In genomic region chr12:69662764-69663163, GRCh38 we compare ENCODE assay signal across 24 cellular contexts. TPM values are rescaled to one million over a fixed set of nuclear protein-coding genes. Genes with fewer than 3 reads are reported as not detected.
DNase-seq lines count a peak whose midpoint lies in the region; ATAC-seq and TF ChIP-seq lines count a peak whose summit lies in the region.
"Had no signal": no experiment of that assay in that cellular context is flagged by ENCODE, and none has a peak within 500 bp of the region (broad histone marks: within the 10 kb centered on the region; RNA-seq: fewer than 3 reads in every experiment).

No MANE protein-coding gene starts in this region.

- no peak for ATAC-seq in GM18867 (IDR thresholded peaks at IDR 0.05; ENCODE audit: unreplicated experiment)
- ATAC-seq: Right ventricle myocardium inferior had no signal

- H3K36me3 ChIP-seq in A673 (ENCODE audit: insufficient read depth, low read length, poor library complexity, severe bottlenecking) (no peaks in the 10 kb centered on the region), sigmoid colon (no peaks in the 10 kb centered on the region)
- H3K36me3 ChIP-seq: SJSA1 had no signal

- no peak for TF ChIP-seq POLR2A in sigmoid colon (IDR thresholded peaks at IDR 0.05)

- H3K4me1 ChIP-seq in A673 (ENCODE audit: insufficient read depth, low read length, poor library complexity, severe bottlenecking) (no peaks in the 10 kb centered on the region), sigmoid colon (no peaks in the 10 kb centered on the region)
- H3K4me1 ChIP-seq: SJSA1 had no signal

- TF ChIP-seq CTCF in A673 (conservative IDR thresholded peaks at IDR 0.05; ENCODE audit: low read depth, low read length) (no peak), VCaP (conservative IDR thresholded peaks at IDR 0.05) (no peak), sigmoid colon (IDR thresholded peaks at IDR 0.05) (no peak)

- intact Hi-C loops in A673 (cut with micrococcal nuclease; ENCODE audit: unreplicated experiment), result no loop called here
- intact Hi-C loops in sigmoid colon (cut with DNase I), result no loop called here

- TF ChIP-seq EP300 in sigmoid colon (IDR thresholded peaks at IDR 0.05), result no peak

- no peaks in the 10 kb centered on the region for H3K9me3 ChIP-seq in A673 (ENCODE audit: low read depth, low read length, poor library complexity, severe bottlenecking)
- H3K9me3 ChIP-seq in sigmoid colon, result no peaks in the 10 kb centered on the region
- H3K9me3 ChIP-seq: SJSA1 had no signal

- POLR2A ChIA-PET in A673 (lab: Charles Lee; ENCODE audit: low non-redundant PET), result no interaction called here

- DNase-seq in A673 (ENCODE audit: low spot score), result peak; percentile 21
- peak; percentile 48 to 81 for DNase-seq in NCI-H524 (lab: John Stamatoyannopoulos, UW)
- DNase-seq in kidney tubule cell (ENCODE audit: low spot score), result peak; percentile 44
- no peak for DNase-seq in LoVo (ENCODE audit: low spot score)
- DNase-seq in sigmoid colon, result no peak
- DNase-seq in COR-L47 (lab: John Stamatoyannopoulos, UW), result no peak
- DNase-seq: 8988T; CD8-positive, alpha-beta memory T cell; EL; H7; KBM-7; NCI-H1092; NCI-H1436; NCI-H187 treated with DMSO at 0.1 percent for 48 hours; NCI-H2107; NCI-H2227 treated with DMSO at 0.1 percent for 48 hours; NCI-H510A; NCI-H774; OCI-M1 had no signal

- H3K27ac ChIP-seq in A673 (ENCODE audit: low read depth, low read length, poor library complexity, severe bottlenecking) (no peak overlapping the region), VCaP (peak overlapping the region; percentile 19; the same call in 1 of the 2 replicates), sigmoid colon (no peak overlapping the region)
- H3K27ac ChIP-seq: C4-2B, SJSA1 had no signal

- H3K4me3 ChIP-seq in A673 (ENCODE audit: low read depth, low read length, poor library complexity, severe bottlenecking) (no peak overlapping the region), sigmoid colon (no peak overlapping the region)
- H3K4me3 ChIP-seq: SJSA1 had no signal

- CTCF ChIA-PET in A673 (lab: Charles Lee), result no interaction called here

- H3K27me3 ChIP-seq in A673 (replicated peaks; ENCODE audit: insufficient read depth, low read depth, low read length, poor library complexity) (no peaks in the 10 kb centered on the region), sigmoid colon (no peaks in the 10 kb centered on the region)
- H3K27me3 ChIP-seq: SJSA1 had no signal

- no TSS peak for BruUV-seq in A673 (replicated peaks; lab: Mats Ljungman, UMichigan)

RNA-seq across cellular contexts. Expression of gene BEST3, which starts 36.3 kb away (rescaled TPM):
- total RNA-seq in A673 (2021), result 0.50 and 0.69 TPM in 2 replicates
- not detected for total RNA-seq in sigmoid colon
- not detected for polyA plus RNA-seq in sigmoid colon
- total RNA-seq: CD8-positive, alpha-beta memory T cell; H7; SJSA1 had no signal
- polyA plus RNA-seq: CD8-positive, alpha-beta memory T cell had no signal

RNA-seq across cellular contexts. Expression of gene LRRC10, which starts 52.1 kb away (rescaled TPM):
- total RNA-seq in A673 (2021) (not detected in 2 replicates), sigmoid colon (not detected)
- polyA plus RNA-seq in sigmoid colon, result under 1 TPM in 2 of 3 donors, not detected in 1; under 0.01 to 0.01 TPM
- total RNA-seq: CD8-positive, alpha-beta memory T cell; H7; SJSA1 had no signal
- polyA plus RNA-seq: CD8-positive, alpha-beta memory T cell had no signal

Comparison
In these comparisons a context has a peak if more than half of its experiments do, and no peak if none do; other contexts are left out.
1. DNase-seq: peak in A673 (single experiment), NCI-H524 (2 of 2) and kidney tubule cell (single experiment); none in LoVo (single experiment), sigmoid colon (single experiment) and COR-L47 (single experiment).